ENCODE assay signal across 22 cellular contexts in the genomic region with DNA sequence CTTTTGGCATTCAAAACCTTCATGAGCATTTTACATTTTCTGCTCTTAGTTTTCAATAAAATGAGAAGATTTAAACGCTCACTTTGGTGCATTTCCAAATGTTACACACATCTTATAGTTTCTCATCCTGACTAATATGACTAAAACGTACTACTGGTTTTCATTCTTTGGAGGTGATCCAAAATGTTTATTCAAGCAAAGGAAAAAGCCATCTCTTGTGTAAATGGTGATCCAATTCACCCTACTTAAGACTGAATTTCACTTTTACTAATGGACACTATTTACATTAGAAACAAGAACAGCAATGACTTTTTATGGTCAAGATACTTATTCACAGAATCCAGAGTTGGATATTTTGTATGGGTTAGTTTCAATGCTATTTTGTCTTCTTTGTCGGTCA.
DNase-seq lines count a peak whose midpoint lies in the region; ATAC-seq, FAIRE-seq and TF ChIP-seq lines count a peak whose summit lies in the region.
"Had no signal": no experiment of that assay in that cellular context is flagged by ENCODE, and none has a peak within 500 bp of the region (broad histone marks: within the 10 kb centered on the region; RNA-seq: fewer than 3 reads in every experiment).

No MANE protein-coding gene starts in this region.

- POLR2A ChIA-PET in SK-N-SH (lab: Yijun Ruan, JAX) = no interaction called here

- intact Hi-C loops in left cardiac atrium (cut with DNase I) = no loop called here

- H4K20me1 ChIP-seq in SK-N-SH (ENCODE audit: insufficient read depth) = no peaks in the 10 kb centered on the region

- WGBS in SK-N-SH (ENCODE audit: low lambda C conversion rate) = 39% methylated on average over 3 of the region's 3 CpGs

- no peak for TF ChIP-seq EP300 in SK-N-SH (IDR thresholded peaks at IDR 0.05; ENCODE audit: borderline replicate concordance in 1 of 2, low read depth in 1 of 2, low read length in 1 of 2)

- H2AFZ ChIP-seq in ACC112 (ENCODE audit: low read length, unreplicated experiment) (no peak overlapping the region), SK-N-SH (ENCODE audit: low read depth) (no peak overlapping the region)

- peaks cover 76% of the 10 kb centered on the region for H3F3A ChIP-seq in SK-N-SH (replicated peaks; ENCODE audit: insufficient read depth)

- peak overlapping the region; percentile 60 for H3K4me3 ChIP-seq in ACC112 (ENCODE audit: low read depth, low read length)
- H3K4me3 ChIP-seq in SK-N-SH (ENCODE audit: low read depth in 2 of 2, low read length in 1 of 2) = no peak overlapping the region
- H3K4me3 ChIP-seq: heart right ventricle, psoas muscle, tibial artery had no signal

- H3K27me3 ChIP-seq in ACC112 (ENCODE audit: insufficient read depth, low read length) = no peaks in the 10 kb centered on the region
- H3K27me3 ChIP-seq in SK-N-SH (ENCODE audit: insufficient read depth) = no peaks in the 10 kb centered on the region
- H3K27me3 ChIP-seq: heart right ventricle, tibial artery had no signal

- no peak overlapping the region for H3K9ac ChIP-seq in SK-N-SH

- H3K4me1 ChIP-seq in ACC112 (ENCODE audit: control insufficient read depth, insufficient read depth, low read length, unreplicated experiment) (peaks cover 33% of the 10 kb centered on the region), SK-N-SH (ENCODE audit: control insufficient read depth in 1 of 2, insufficient read depth in 2 of 2, low read depth in 1 of 2, low read length in 1 of 2) (peaks cover 0 to 2% of the 10 kb centered on the region in 2 experiments; a peak in 2 of 4 replicates)

- no peaks in the 10 kb centered on the region for H3K9me2 ChIP-seq in SK-N-SH

- H3K27ac ChIP-seq in ACC112 (ENCODE audit: low read depth, low read length) (peak overlapping the region; percentile 63), SK-N-SH (ENCODE audit: low read depth in 2 of 2, low read length in 1 of 2) (peak overlapping the region in 1 of 2 experiments; percentile 46; a peak in 2 of 4 replicates)
- H3K27ac ChIP-seq: heart right ventricle, psoas muscle, tibial artery had no signal

- no peak for TF ChIP-seq RAD21 in SK-N-SH (IDR thresholded peaks at IDR 0.05; ENCODE audit: low read length)

- no peak for TF ChIP-seq POLR2A in H54 (IDR thresholded peaks at IDR 0.05; ENCODE audit: low read depth, low read length)

- no peaks in the 10 kb centered on the region for H3K9me3 ChIP-seq in SK-N-SH
- H3K9me3 ChIP-seq: heart right ventricle, psoas muscle, tibial artery had no signal

- TF ChIP-seq CTCF in SK-N-SH (IDR thresholded peaks at IDR 0.05) = no peak

- DNase-seq in H54 (ENCODE audit: insufficient read length, low spot score) = no peak
- no peak for DNase-seq in SK-N-SH
- peak; percentile 92 for DNase-seq in fibroblast of peridontal ligament (ENCODE audit: extremely low read depth)
- DNase-seq in stimulated activated CD4-positive, alpha-beta T cell treated with anti-CD3 and anti-CD28 coated beads, Interleukin-12 subunit alpha, Interleukin-12 subunit beta, amount 100 ng/mL, for 4 hours = no peak
- no peak for DNase-seq in left cardiac atrium
- DNase-seq in NAMALWA (ENCODE audit: low spot score) = no peak
- DNase-seq: activated CD4-positive, alpha-beta T cell treated with anti-CD3 and anti-CD28 coated beads, Interleukin-2, amount 50 U/mL, for 4 hours; AML-193; anterior cingulate cortex; effector CD8-positive, alpha-beta T cell; heart right ventricle; NCI-H1417 treated with DMSO at 0.1 percent for 48 hours; psoas muscle; Right ventricle myocardium superior; stimulated activated CD4-positive, alpha-beta T cell treated with anti-CD3 and anti-CD28 coated beads, Interleukin-2, amount 100 ng/mL, for 24 hours; stimulated activated CD8-positive, alpha-beta memory T cell treated with anti-CD3 and anti-CD28 coated beads, Interleukin-4, amount 100 ng/mL, for 48 hours; T1000; tibial artery had no signal

- no peaks in the 10 kb centered on the region for H3K79me2 ChIP-seq in ACC112 (ENCODE audit: control insufficient read depth, insufficient read depth, low read length, unreplicated experiment)
- H3K79me2 ChIP-seq in SK-N-SH (ENCODE audit: insufficient read depth) = peaks cover 29% of the 10 kb centered on the region

- H3K4me2 ChIP-seq in SK-N-SH = no peak overlapping the region

- CTCF ChIA-PET in SK-N-SH (lab: Yijun Ruan, JAX) = interaction anchor here (0.9 kb wide), 1 partner anchor 85 kb away, joined by 4 read pairs; no protein-coding TSS in a partner anchor

- H3K36me3 ChIP-seq in ACC112 (ENCODE audit: insufficient read depth, low read length) (peaks cover 15% of the 10 kb centered on the region), SK-N-SH (replicated peaks in 1 of 2; ENCODE audit: control insufficient read depth in 1 of 2, insufficient read depth in 2 of 2, low read length in 1 of 2) (peaks cover 0 to 64% of the 10 kb centered on the region in 2 experiments)
- H3K36me3 ChIP-seq: tibial artery had no signal

- ATAC-seq in esophagus mucosa (no peak), left cardiac atrium (no peak)
- ATAC-seq: heart right ventricle, HepG2, left lobe of liver, psoas muscle had no signal

- FAIRE-seq in H54 (lab: Jason Lieb, UNC) = peak; percentile 95
- FAIRE-seq: HepG2 had no signal

TF ChIP-seq in SK-N-SH, 30 proteins besides CTCF, POLR2A, EP300 and RAD21:
- TF ChIP-seq JUND (IDR thresholded peaks at IDR 0.05) (0 out of 2 replicates have a peak, but pooled peaks have one; percentile 13), NFIC (IDR thresholded peaks at IDR 0.05; ENCODE audit: borderline replicate concordance) (peak; percentile 84), FOSL2 (IDR thresholded peaks at IDR 0.05; ENCODE audit: borderline replicate concordance, low read depth) (peak; percentile 25; the same call in 1 of the 2 replicates), ELF1 (IDR thresholded peaks at IDR 0.05) (no peak), TCF12 (IDR thresholded peaks at IDR 0.05) (0 out of 2 replicates have a peak, but pooled peaks have one; percentile 33), MEF2A (IDR thresholded peaks at IDR 0.05; ENCODE audit: borderline replicate concordance, low read depth) (no peak), PBX3 (IDR thresholded peaks at IDR 0.05) (no peak), RCOR1 (IDR thresholded peaks at IDR 0.05; ENCODE audit: low read length) (no peak)
